9 cellular contexts compared by ENCODE assay signal in the genomic region with DNA sequence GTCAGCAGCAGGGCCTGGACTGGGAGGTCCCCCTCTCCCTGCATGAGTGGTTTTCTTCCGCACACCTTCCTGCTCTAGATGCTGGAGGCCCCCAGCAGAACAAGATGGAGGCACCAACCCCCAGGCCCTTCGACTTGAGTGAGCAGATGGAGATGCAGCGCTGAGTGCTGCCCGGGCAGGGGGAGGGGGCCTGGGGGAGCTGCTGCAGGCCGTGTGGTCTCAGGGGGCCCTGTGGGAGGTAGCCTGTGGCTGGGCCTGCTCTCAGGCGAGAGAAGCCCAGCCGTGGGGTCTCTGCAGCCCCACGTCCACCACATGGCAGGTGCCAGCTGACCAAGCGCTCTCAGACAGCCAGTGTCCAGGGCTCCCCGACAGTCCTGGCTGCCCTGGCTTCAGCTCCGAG. TPM values are rescaled to one million over a fixed set of nuclear protein-coding genes. Genes with fewer than 3 reads are reported as not detected.
A peak's percentile ranks its signal among the peaks of the same experiment; 100 is the strongest.
DNase-seq lines count a peak whose midpoint lies in the region; ATAC-seq, FAIRE-seq and TF ChIP-seq lines count a peak whose summit lies in the region.
"Had no signal": no experiment of that assay in that cellular context is flagged by ENCODE, and none has a peak within 500 bp of the region (broad histone marks: within the 10 kb centered on the region; RNA-seq: fewer than 3 reads in every experiment).

No MANE protein-coding gene starts in this region.

- peaks cover 12 to 32% of the 10 kb centered on the region in 2 experiments; a peak in 3 of 4 replicates for H3K4me1 ChIP-seq in HCT116 (ENCODE audit: control insufficient read depth in 1 of 2, insufficient read depth in 2 of 2, low read length in 2 of 2)
- peaks cover 73% of the 10 kb centered on the region for H3K4me1 ChIP-seq in stomach smooth muscle (ENCODE audit: control insufficient read depth, insufficient read depth, low read length)

- no peaks in the 10 kb centered on the region for H3K9me2 ChIP-seq in HCT116 (ENCODE audit: insufficient read depth)

- FAIRE-seq in H54 (lab: Jason Lieb, UNC), result no peak

- H3K27ac ChIP-seq in HCT116 (ENCODE audit: low read depth, low read length) (peak overlapping the region; percentile 49), VCaP (peak overlapping the region; percentile 97), stomach smooth muscle (ENCODE audit: low read length) (peak overlapping the region; percentile 92)

- POLR2A ChIA-PET in HCT116 (lab: Charles Lee), result interaction anchor here (1.2 kb wide), 1 partner anchor 186 kb away, joined by 16 read pairs; no protein-coding TSS in a partner anchor

- H3K4me3 ChIP-seq in HCT116 (replicated peaks in 1 of 2; ENCODE audit: low read depth in 1 of 2, low read length in 2 of 2), result no peak overlapping the region
- no peak overlapping the region for H3K4me3 ChIP-seq in stomach smooth muscle (ENCODE audit: low read length in 2 of 2)

- H3K79me2 ChIP-seq in HCT116 (ENCODE audit: insufficient read depth, low read length), result peaks cover 14% of the 10 kb centered on the region

- BruUV-seq in HCT116 (replicated peaks; lab: Mats Ljungman, UMichigan), result no TSS peak

- TF ChIP-seq CTCF in HCT116 (IDR thresholded peaks at IDR 0.05 in 2 of 3, conservative IDR thresholded peaks at IDR 0.05 in 1 of 3; ENCODE audit: borderline replicate concordance in 1 of 3, insufficient read depth in 1 of 3, low read depth in 2 of 3, low read length in 2 of 3) (no peak), VCaP (conservative IDR thresholded peaks at IDR 0.05) (no peak)

- no peaks in the 10 kb centered on the region for H4K20me1 ChIP-seq in HCT116 (ENCODE audit: insufficient read depth)

- no peaks in the 10 kb centered on the region for H3K27me3 ChIP-seq in HCT116 (ENCODE audit: insufficient read depth, low read length)
- no peaks in the 10 kb centered on the region for H3K27me3 ChIP-seq in stomach smooth muscle (ENCODE audit: control insufficient read depth in 1 of 2, insufficient read depth in 2 of 2, low read length in 2 of 2)

- CTCF ChIA-PET in HCT116 (lab: Charles Lee), result interaction anchor here (1.2 to 8.1 kb wide), 4 partner anchors 56 to 351 kb away, joined by 6 to 271 read pairs (median 15); no protein-coding TSS in a partner anchor

- TF ChIP-seq POLR2A in HCT116 (IDR thresholded peaks at IDR 0.05; ENCODE audit: borderline replicate concordance, extremely low read depth, insufficient read depth, insufficient read length) (no peak), H54 (IDR thresholded peaks at IDR 0.05; ENCODE audit: low read depth, low read length) (no peak)

- no peak overlapping the region for H2AFZ ChIP-seq in HCT116 (ENCODE audit: low read depth, low read length, poor library complexity, severe bottlenecking)

- ATAC-seq in HCT116, result no peak
- ATAC-seq in HG02938 (IDR thresholded peaks at IDR 0.05; ENCODE audit: unreplicated experiment), result no peak
- ATAC-seq in stimulated activated naive CD8-positive, alpha-beta T cell treated with anti-CD3 and anti-CD28 coated beads, Interleukin-15, Interleukin-2, amounts not matched to agents 100 U/mL and 50 U/mL, for 24 hours, result no peak

- H3K4me2 ChIP-seq in HCT116 (ENCODE audit: low read length), result peak overlapping the region; percentile 84

- no peak for TF ChIP-seq RAD21 in HCT116 (IDR thresholded peaks at IDR 0.05; ENCODE audit: low read depth)

- DNase-seq in HCT116 (ENCODE audit: low read depth, low spot score) (no peak), left kidney (ENCODE audit: low read depth, low spot score) (peak; percentile 29), H54 (ENCODE audit: insufficient read length, low spot score) (no peak)
- no peak for DNase-seq in stimulated activated naive CD8-positive, alpha-beta T cell treated with anti-CD3 and anti-CD28 coated beads, Interleukin-15, Interleukin-2, amounts not matched to agents 100 U/mL and 50 U/mL, for 24 hours
- DNase-seq in stimulated activated CD4-positive, alpha-beta T cell treated with anti-CD3 and anti-CD28 coated beads, Interleukin-2, amount 100 ng/mL, for 48 hours, result no peak

- RAD21 ChIA-PET in HCT116 (lab: Charles Lee; ENCODE audit: low non-redundant PET in 1 of 2, low total read pairs in 2 of 2, uncharacterized antibody in 2 of 2, unreplicated experiment in 2 of 2), result interaction anchor here (0.6 to 3.0 kb wide), 5 partner anchors 9 to 186 kb away, joined by 4 to 33 read pairs (median 9); no protein-coding TSS in a partner anchor

- H3K9me3 ChIP-seq in HCT116 (ENCODE audit: control insufficient read depth in 1 of 2, insufficient read depth in 1 of 2, low read depth in 1 of 2, low read length in 2 of 2), result no peaks in the 10 kb centered on the region
- no peaks in the 10 kb centered on the region for H3K9me3 ChIP-seq in stomach smooth muscle (ENCODE audit: control insufficient read depth in 2 of 2, low read length in 2 of 2)
- H3K9me3 ChIP-seq: neutrophil had no signal

- H3K9ac ChIP-seq in HCT116 (ENCODE audit: low read length) (peak overlapping the region; percentile 62), stomach smooth muscle (ENCODE audit: low read length in 2 of 2) (peak overlapping the region; percentile 13 to 77)

- intact Hi-C loops in HCT116 (cut with micrococcal nuclease), result loop anchor here (1.0 to 5.0 kb wide), 3 partner anchors 37 to 353 kb away; no protein-coding TSS in a partner anchor

- H3K36me3 ChIP-seq in HCT116 (ENCODE audit: control insufficient read depth in 1 of 2, insufficient read depth in 2 of 2, low read length in 2 of 2) (no peaks in the 10 kb centered on the region), stomach smooth muscle (ENCODE audit: control insufficient read depth in 2 of 2, insufficient read depth in 2 of 2, low read length in 2 of 2) (no peaks in the 10 kb centered on the region)

TF ChIP-seq in HCT116, 20 proteins besides CTCF, POLR2A, EP300 and RAD21:
- TF ChIP-seq YY1 (IDR thresholded peaks at IDR 0.05; ENCODE audit: extremely low read depth, insufficient replicate concordance, low read depth, low read length), result no peak
- TF ChIP-seq, protein P1, sequence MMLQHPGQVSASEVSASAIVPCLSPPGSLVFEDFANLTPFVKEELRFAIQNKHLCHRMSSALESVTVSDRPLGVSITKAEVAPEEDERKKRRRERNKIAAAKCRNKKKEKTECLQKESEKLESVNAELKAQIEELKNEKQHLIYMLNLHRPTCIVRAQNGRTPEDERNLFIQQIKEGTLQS (IDR thresholded peaks at IDR 0.05), result no peak
- no peak for TF ChIP-seq EZH2phosphoT487 (IDR thresholded peaks at IDR 0.05; ENCODE audit: borderline replicate concordance)
- no peak for TF ChIP-seq SIN3A (IDR thresholded peaks at IDR 0.05; ENCODE audit: low read depth)
- TF ChIP-seq, protein P2, sequence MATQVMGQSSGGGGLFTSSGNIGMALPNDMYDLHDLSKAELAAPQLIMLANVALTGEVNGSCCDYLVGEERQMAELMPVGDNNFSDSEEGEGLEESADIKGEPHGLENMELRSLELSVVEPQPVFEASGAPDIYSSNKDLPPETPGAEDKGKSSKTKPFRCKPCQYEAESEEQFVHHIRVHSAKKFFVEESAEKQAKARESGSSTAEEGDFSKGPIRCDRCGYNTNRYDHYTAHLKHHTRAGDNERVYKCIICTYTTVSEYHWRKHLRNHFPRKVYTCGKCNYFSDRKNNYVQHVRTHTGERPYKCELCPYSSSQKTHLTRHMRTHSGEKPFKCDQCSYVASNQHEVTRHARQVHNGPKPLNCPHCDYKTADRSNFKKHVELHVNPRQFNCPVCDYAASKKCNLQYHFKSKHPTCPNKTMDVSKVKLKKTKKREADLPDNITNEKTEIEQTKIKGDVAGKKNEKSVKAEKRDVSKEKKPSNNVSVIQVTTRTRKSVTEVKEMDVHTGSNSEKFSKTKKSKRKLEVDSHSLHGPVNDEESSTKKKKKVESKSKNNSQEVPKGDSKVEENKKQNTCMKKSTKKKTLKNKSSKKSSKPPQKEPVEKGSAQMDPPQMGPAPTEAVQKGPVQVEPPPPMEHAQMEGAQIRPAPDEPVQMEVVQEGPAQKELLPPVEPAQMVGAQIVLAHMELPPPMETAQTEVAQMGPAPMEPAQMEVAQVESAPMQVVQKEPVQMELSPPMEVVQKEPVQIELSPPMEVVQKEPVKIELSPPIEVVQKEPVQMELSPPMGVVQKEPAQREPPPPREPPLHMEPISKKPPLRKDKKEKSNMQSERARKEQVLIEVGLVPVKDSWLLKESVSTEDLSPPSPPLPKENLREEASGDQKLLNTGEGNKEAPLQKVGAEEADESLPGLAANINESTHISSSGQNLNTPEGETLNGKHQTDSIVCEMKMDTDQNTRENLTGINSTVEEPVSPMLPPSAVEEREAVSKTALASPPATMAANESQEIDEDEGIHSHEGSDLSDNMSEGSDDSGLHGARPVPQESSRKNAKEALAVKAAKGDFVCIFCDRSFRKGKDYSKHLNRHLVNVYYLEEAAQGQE (IDR thresholded peaks at IDR 0.05; ENCODE audit: low read depth), result no peak
- no peak for TF ChIP-seq SP1 (IDR thresholded peaks at IDR 0.05; ENCODE audit: low read depth)
- no peak for TF ChIP-seq CEBPB (IDR thresholded peaks at IDR 0.05; ENCODE audit: low read depth)
- no peak for TF ChIP-seq ZFX (IDR thresholded peaks at IDR 0.05)
- no peak for TF ChIP-seq ZNF274 (IDR thresholded peaks at IDR 0.05; ENCODE audit: low read depth, low read length)
- TF ChIP-seq SRF (IDR thresholded peaks at IDR 0.05; ENCODE audit: low read depth), result no peak
- TF ChIP-seq POLR2AphosphoS5 (IDR thresholded peaks at IDR 0.05; ENCODE audit: low read depth, low read length), result no peak
- TF ChIP-seq, protein P3, sequence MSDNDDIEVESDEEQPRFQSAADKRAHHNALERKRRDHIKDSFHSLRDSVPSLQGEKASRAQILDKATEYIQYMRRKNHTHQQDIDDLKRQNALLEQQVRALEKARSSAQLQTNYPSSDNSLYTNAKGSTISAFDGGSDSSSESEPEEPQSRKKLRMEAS (IDR thresholded peaks at IDR 0.05), result no peak
- no peak for TF ChIP-seq EZH2 (IDR thresholded peaks at IDR 0.05)
- no peak for TF ChIP-seq JUND (IDR thresholded peaks at IDR 0.05)

RNA-seq across cellular contexts. Expression of a gene that starts 1.2 kb away (rescaled TPM):
- 112 TPM for total RNA-seq in HCT116 (2021; ENCODE audit: unreplicated experiment)
- polyA plus RNA-seq in HCT116 (2012), result 50.0 and 53.3 TPM in 2 replicates

RNA-seq across cellular contexts. Expression of a gene that starts 32.3 kb away (rescaled TPM):
- total RNA-seq in HCT116 (2021; ENCODE audit: unreplicated experiment), result 56.2 TPM
- polyA plus RNA-seq in HCT116 (2012), result 16.0 and 16.1 TPM in 2 replicates
